In genomic region chr5:151005187-151005974, GRCh38 we compare ENCODE assay signal across 1 cellular context.
TF ChIP-seq lines count a peak whose summit lies in the region.

No MANE protein-coding gene starts in this region.

TF ChIP-seq in HepG2, 621 proteins besides CTCF, POLR2A, EP300 and RAD21 (continued from another document):
- TF ChIP-seq BRF2 (CRISPR knock-in tag; IDR thresholded peaks at IDR 0.05) (0 out of 2 replicates have a peak, but pooled peaks have one; percentile 38), ELK4 (CRISPR knock-in tag; IDR thresholded peaks at IDR 0.05; ENCODE audit: borderline replicate concordance) (no peak), HOXA3 (CRISPR knock-in tag; IDR thresholded peaks at IDR 0.05) (peak; percentile 72), RELA (CRISPR knock-in tag; IDR thresholded peaks at IDR 0.05) (no peak), SOX13 (IDR thresholded peaks at IDR 0.05) (no peak), SOX13 (CRISPR knock-in tag; conservative IDR thresholded peaks at IDR 0.05 in 1 of 2, IDR thresholded peaks at IDR 0.05 in 1 of 2) (peak in 1 of 2 experiments; percentile 68; a peak in 1 of 4 replicates), IRF2 (CRISPR knock-in tag; IDR thresholded peaks at IDR 0.05) (peak; percentile 57; the same call in 1 of the 2 replicates), IKZF5 (CRISPR knock-in tag; IDR thresholded peaks at IDR 0.05) (peak; percentile 18; the same call in 1 of the 2 replicates), MED1 (CRISPR knock-in tag; IDR thresholded peaks at IDR 0.05) (peak; percentile 81), ZNF710 (CRISPR knock-in tag; IDR thresholded peaks at IDR 0.05; ENCODE audit: borderline replicate concordance) (peak; percentile 49; the same call in 1 of the 2 replicates), DNMT1 (CRISPR knock-in tag; IDR thresholded peaks at IDR 0.05) (no peak), BRCA1 (CRISPR knock-in tag; IDR thresholded peaks at IDR 0.05) (peak; percentile 86; the same call in 1 of the 2 replicates), ARID2 (CRISPR knock-in tag; IDR thresholded peaks at IDR 0.05; ENCODE audit: borderline replicate concordance) (0 out of 2 replicates have a peak, but pooled peaks have one; percentile 24), ZNF354B (CRISPR knock-in tag; IDR thresholded peaks at IDR 0.05) (no peak), ISL2 (CRISPR knock-in tag; IDR thresholded peaks at IDR 0.05) (peak; percentile 27; the same call in 1 of the 2 replicates), ZSCAN20 (CRISPR knock-in tag; IDR thresholded peaks at IDR 0.05; ENCODE audit: borderline replicate concordance) (0 out of 2 replicates have a peak, but pooled peaks have one; percentile 37), MEIS1 (CRISPR knock-in tag; IDR thresholded peaks at IDR 0.05; ENCODE audit: borderline replicate concordance) (no peak), ZNF260 (CRISPR knock-in tag; IDR thresholded peaks at IDR 0.05; ENCODE audit: borderline replicate concordance, low read depth) (no peak), RXRB (CRISPR knock-in tag; IDR thresholded peaks at IDR 0.05; ENCODE audit: borderline replicate concordance) (peak; percentile 55), TFAP4 (IDR thresholded peaks at IDR 0.05; ENCODE audit: borderline replicate concordance, low read depth) (peak; percentile 95), HDAC1 (CRISPR knock-in tag; IDR thresholded peaks at IDR 0.05) (peak; percentile 31; the same call in 1 of the 2 replicates), CSRNP1 (CRISPR knock-in tag; IDR thresholded peaks at IDR 0.05) (no peak), NFATC3 (CRISPR knock-in tag; IDR thresholded peaks at IDR 0.05) (no peak), ESRRA (CRISPR knock-in tag; IDR thresholded peaks at IDR 0.05; ENCODE audit: low read depth) (peak; percentile 76), ZNF75D (CRISPR knock-in tag; IDR thresholded peaks at IDR 0.05; ENCODE audit: borderline replicate concordance) (no peak), ZNF644 (CRISPR knock-in tag; IDR thresholded peaks at IDR 0.05; ENCODE audit: low read depth) (peak; percentile 24; the same call in 1 of the 2 replicates), PPARG (CRISPR knock-in tag; conservative IDR thresholded peaks at IDR 0.05) (peak; percentile 53; the same call in 1 of the 2 replicates), ZFY (CRISPR knock-in tag; IDR thresholded peaks at IDR 0.05) (0 out of 2 replicates have a peak, but pooled peaks have one; percentile 28), FOXA3 (CRISPR knock-in tag; IDR thresholded peaks at IDR 0.05) (peak; percentile 64), SIN3A (IDR thresholded peaks at IDR 0.05; ENCODE audit: borderline replicate concordance, low read depth, low read length) (peak; percentile 82), TEAD3 (CRISPR knock-in tag; optimal IDR thresholded peaks at IDR 0.05; ENCODE audit: borderline replicate concordance) (peak; percentile 65), MEIS2 (CRISPR knock-in tag; IDR thresholded peaks at IDR 0.05) (peak; percentile 57; the same call in 1 of the 2 replicates), SNAPC4 (CRISPR knock-in tag; IDR thresholded peaks at IDR 0.05) (peak; percentile 77; the same call in 1 of the 2 replicates), ZNF773 (CRISPR knock-in tag; IDR thresholded peaks at IDR 0.05; ENCODE audit: borderline replicate concordance) (no peak), ZNF331 (CRISPR knock-in tag; IDR thresholded peaks at IDR 0.05) (peak; percentile 51; the same call in 1 of the 2 replicates), REPIN1 (CRISPR knock-in tag; IDR thresholded peaks at IDR 0.05; ENCODE audit: borderline replicate concordance, low read depth) (0 out of 2 replicates have a peak, but pooled peaks have one; percentile 26), ZFP1 (CRISPR knock-in tag; IDR thresholded peaks at IDR 0.05) (0 out of 2 replicates have a peak, but pooled peaks have one; percentile 10), TGIF2 (CRISPR knock-in tag; IDR thresholded peaks at IDR 0.05) (peak; percentile 100), ELF3 (CRISPR knock-in tag; IDR thresholded peaks at IDR 0.05) (peak; percentile 30; the same call in 1 of the 2 replicates), SAP130 (CRISPR knock-in tag; IDR thresholded peaks at IDR 0.05; ENCODE audit: low read depth) (peak; percentile 92), ZNF589 (CRISPR knock-in tag; conservative IDR thresholded peaks at IDR 0.05) (no peak), ARID4A (CRISPR knock-in tag; IDR thresholded peaks at IDR 0.05; ENCODE audit: borderline replicate concordance) (peak; percentile 65; the same call in 1 of the 2 replicates), HNF4A (CRISPR knock-in tag; IDR thresholded peaks at IDR 0.05) (peak; percentile 33; the same call in 1 of the 2 replicates), ZNF292 (CRISPR knock-in tag; IDR thresholded peaks at IDR 0.05; ENCODE audit: borderline replicate concordance, low read depth) (0 out of 2 replicates have a peak, but pooled peaks have one; percentile 32), POLR2AphosphoS5 (IDR thresholded peaks at IDR 0.05; ENCODE audit: low read depth, low read length) (no peak)
